12 cellular contexts compared by ENCODE assay signal in the genomic region with DNA sequence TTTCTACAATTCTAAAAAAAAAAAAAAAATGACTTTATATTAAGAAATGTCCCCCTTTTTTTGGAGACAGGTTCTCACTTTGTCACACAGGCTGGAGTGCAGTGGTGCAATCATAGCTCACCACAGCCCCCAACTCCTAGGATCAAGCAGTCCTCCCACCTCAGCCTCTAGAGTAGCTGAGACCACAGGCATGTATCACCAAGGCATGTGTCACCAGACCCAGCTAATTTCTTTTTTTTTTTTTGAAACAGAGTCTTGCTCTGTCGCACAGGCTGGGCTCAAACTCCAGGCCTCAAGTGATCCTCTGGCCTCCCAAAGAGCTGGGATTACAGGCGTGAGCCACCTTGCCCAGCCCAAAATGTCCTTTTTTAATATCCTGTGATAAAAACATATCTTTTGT. TPM values are rescaled to one million over a fixed set of nuclear protein-coding genes. Genes with fewer than 3 reads are reported as not detected.
"Had no signal": no experiment of that assay in that cellular context is flagged by ENCODE, and none has a peak within 500 bp of the region (broad histone marks: within the 10 kb centered on the region; RNA-seq: fewer than 3 reads in every experiment).

No MANE protein-coding gene starts in this region.

RNA-seq across cellular contexts. Expression of gene OCM, which starts 43.6 kb away (rescaled TPM):
- total RNA-seq: stomach, subcutaneous adipose tissue, suprapubic skin, temporal lobe, thoracic aorta, thyroid gland, tibial nerve, transverse colon, upper lobe of left lung, upper lobe of right lung, urinary bladder, vagina had no signal

RNA-seq across cellular contexts. Expression of gene RSPH10B, which starts 46.3 kb away (rescaled TPM):
- total RNA-seq: stomach, subcutaneous adipose tissue, transverse colon, upper lobe of right lung, urinary bladder, vagina had no signal
